Comparison of ENCODE assay signal across 1 cellular context in the genomic region with DNA sequence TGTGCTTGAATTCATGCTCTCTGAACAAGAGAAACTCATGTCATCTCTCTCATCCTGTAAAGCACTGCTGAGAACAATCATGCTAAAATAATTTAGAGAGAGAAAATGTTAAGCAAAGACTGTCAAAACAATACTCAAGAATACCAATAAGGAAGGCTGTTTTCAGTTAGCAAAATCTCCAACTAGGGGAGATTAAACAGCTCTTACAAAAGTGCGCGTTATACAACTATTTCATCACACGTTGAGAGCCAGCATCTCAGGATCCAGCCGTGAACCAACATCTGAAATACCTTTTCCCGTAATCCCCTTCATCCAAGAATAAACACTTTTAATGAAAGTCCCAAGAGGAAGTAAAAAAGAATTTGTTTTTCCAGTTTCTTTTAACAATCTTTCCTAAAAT.
TF ChIP-seq lines count a peak whose summit lies in the region.

No MANE protein-coding gene starts in this region.

TF ChIP-seq in GM23338, 12 proteins besides CTCF, POLR2A, EP300 and RAD21 (continued from another document):
- TF ChIP-seq, protein P1, sequence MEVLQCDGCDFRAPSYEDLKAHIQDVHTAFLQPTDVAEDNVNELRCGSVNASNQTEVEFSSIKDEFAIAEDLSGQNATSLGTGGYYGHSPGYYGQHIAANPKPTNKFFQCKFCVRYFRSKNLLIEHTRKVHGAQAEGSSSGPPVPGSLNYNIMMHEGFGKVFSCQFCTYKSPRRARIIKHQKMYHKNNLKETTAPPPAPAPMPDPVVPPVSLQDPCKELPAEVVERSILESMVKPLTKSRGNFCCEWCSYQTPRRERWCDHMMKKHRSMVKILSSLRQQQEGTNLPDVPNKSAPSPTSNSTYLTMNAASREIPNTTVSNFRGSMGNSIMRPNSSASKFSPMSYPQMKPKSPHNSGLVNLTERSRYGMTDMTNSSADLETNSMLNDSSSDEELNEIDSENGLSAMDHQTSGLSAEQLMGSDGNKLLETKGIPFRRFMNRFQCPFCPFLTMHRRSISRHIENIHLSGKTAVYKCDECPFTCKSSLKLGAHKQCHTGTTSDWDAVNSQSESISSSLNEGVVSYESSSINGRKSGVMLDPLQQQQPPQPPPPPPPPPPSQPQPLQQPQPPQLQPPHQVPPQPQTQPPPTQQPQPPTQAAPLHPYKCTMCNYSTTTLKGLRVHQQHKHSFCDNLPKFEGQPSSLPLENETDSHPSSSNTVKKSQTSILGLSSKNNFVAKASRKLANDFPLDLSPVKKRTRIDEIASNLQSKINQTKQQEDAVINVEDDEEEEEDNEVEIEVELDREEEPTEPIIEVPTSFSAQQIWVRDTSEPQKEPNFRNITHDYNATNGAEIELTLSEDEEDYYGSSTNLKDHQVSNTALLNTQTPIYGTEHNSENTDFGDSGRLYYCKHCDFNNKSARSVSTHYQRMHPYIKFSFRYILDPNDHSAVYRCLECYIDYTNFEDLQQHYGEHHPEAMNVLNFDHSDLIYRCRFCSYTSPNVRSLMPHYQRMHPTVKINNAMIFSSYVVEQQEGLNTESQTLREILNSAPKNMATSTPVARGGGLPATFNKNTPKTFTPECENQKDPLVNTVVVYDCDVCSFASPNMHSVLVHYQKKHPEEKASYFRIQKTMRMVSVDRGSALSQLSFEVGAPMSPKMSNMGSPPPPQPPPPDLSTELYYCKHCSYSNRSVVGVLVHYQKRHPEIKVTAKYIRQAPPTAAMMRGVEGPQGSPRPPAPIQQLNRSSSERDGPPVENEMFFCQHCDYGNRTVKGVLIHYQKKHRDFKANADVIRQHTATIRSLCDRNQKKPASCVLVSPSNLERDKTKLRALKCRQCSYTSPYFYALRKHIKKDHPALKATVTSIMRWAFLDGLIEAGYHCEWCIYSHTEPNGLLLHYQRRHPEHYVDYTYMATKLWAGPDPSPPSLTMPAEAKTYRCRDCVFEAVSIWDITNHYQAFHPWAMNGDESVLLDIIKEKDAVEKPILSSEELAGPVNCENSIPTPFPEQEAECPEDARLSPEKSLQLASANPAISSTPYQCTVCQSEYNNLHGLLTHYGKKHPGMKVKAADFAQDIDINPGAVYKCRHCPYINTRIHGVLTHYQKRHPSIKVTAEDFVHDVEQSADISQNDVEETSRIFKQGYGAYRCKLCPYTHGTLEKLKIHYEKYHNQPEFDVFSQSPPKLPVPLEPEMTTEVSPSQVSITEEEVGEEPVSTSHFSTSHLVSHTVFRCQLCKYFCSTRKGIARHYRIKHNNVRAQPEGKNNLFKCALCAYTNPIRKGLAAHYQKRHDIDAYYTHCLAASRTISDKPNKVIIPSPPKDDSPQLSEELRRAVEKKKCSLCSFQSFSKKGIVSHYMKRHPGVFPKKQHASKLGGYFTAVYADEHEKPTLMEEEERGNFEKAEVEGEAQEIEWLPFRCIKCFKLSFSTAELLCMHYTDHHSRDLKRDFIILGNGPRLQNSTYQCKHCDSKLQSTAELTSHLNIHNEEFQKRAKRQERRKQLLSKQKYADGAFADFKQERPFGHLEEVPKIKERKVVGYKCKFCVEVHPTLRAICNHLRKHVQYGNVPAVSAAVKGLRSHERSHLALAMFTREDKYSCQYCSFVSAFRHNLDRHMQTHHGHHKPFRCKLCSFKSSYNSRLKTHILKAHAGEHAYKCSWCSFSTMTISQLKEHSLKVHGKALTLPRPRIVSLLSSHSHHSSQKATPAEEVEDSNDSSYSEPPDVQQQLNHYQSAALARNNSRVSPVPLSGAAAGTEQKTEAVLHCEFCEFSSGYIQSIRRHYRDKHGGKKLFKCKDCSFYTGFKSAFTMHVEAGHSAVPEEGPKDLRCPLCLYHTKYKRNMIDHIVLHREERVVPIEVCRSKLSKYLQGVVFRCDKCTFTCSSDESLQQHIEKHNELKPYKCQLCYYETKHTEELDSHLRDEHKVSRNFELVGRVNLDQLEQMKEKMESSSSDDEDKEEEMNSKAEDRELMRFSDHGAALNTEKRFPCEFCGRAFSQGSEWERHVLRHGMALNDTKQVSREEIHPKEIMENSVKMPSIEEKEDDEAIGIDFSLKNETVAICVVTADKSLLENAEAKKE (CRISPR knock-in tag; IDR thresholded peaks at IDR 0.05): no peak
- TF ChIP-seq CREB1 (CRISPR knock-in tag; IDR thresholded peaks at IDR 0.05; ENCODE audit: low read depth) (no peak), REST (IDR thresholded peaks at IDR 0.05; ENCODE audit: unreplicated experiment) (no peak), POLR2AphosphoS5 (IDR thresholded peaks at IDR 0.05; ENCODE audit: low read depth) (no peak), EZH2 (IDR thresholded peaks at IDR 0.05; ENCODE audit: low read depth, unreplicated experiment) (no peak), JUNB (IDR thresholded peaks at IDR 0.05; ENCODE audit: unreplicated experiment) (no peak)
- TF ChIP-seq, protein P2, sequence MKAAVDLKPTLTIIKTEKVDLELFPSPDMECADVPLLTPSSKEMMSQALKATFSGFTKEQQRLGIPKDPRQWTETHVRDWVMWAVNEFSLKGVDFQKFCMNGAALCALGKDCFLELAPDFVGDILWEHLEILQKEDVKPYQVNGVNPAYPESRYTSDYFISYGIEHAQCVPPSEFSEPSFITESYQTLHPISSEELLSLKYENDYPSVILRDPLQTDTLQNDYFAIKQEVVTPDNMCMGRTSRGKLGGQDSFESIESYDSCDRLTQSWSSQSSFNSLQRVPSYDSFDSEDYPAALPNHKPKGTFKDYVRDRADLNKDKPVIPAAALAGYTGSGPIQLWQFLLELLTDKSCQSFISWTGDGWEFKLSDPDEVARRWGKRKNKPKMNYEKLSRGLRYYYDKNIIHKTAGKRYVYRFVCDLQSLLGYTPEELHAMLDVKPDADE (IDR thresholded peaks at IDR 0.05): no peak
